ENCODE assay signal across 8 cellular contexts in the genomic region with DNA sequence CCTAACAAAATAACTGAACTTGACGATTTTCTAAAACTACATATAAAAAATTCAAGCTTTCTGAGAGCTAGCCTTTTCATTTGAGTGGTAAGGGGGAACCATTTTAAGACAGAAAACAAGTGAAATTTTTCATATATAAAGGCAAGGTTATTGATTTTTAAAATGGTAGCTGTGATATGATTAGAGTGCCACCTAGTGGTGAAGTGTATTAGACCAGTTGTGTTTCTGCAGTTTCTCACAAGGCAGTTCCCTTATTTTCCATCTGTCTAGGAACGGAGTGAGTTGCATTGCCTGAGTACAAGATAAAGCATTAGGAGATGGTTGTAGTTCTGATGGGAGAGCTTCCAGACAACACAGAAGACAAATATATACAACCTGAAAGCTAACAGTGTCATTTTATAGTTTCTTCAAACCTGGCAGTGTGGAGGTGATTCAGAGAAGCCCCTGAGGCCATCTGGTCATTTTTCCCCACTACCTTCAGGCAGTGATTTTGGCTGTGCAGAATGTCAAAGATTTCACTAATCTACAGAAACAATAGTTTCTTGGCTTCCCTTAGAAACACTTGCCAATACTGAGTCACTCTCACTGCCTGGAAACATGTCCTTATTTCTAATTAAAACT.
DNase-seq lines count a peak whose midpoint lies in the region; ATAC-seq and TF ChIP-seq lines count a peak whose summit lies in the region.

No MANE protein-coding gene starts in this region.

- no peaks in the 10 kb centered on the region for H3K27me3 ChIP-seq in IMR-90 (ENCODE audit: control insufficient read depth, insufficient read depth, low read length)

- dilution Hi-C loops in IMR-90 (cut with HindIII; ENCODE audit: low sequenced_read_pairs, unreplicated experiment), result no loop called here

- H2BK5ac ChIP-seq in IMR-90 (ENCODE audit: low read depth, low read length, poor library complexity, severe bottlenecking), result peak overlapping the region; percentile 67

- no peaks in the 10 kb centered on the region for H4K20me1 ChIP-seq in IMR-90 (ENCODE audit: insufficient read depth, low read length)

- H3K14ac ChIP-seq in IMR-90 (replicated peaks; ENCODE audit: low read depth, low read length), result 0 out of 2 replicates have a peak overlapping the region, but pooled peaks have one; percentile 2

- H3K36me3 Mint-ChIP-seq in mesothelial cell of epicardium, result no peaks in the 10 kb centered on the region

- DNase-seq in DMS53 (lab: John Stamatoyannopoulos, UW), result peak; percentile 78
- peak; percentile 82 for DNase-seq in IMR-90
- peak; percentile 85 for DNase-seq in OCI-M1 (lab: John Stamatoyannopoulos, UW)
- no peak for DNase-seq in coronary artery (ENCODE audit: low spot score)
- DNase-seq in mesothelial cell of epicardium (ENCODE audit: low spot score in 2 of 2, unreplicated experiment in 2 of 2), result no peak
- no peak for DNase-seq in activated T-cell treated with anti-CD3 and anti-CD28 coated beads, Interleukin-2, amount 50 U/mL, for 1 hour

- peak overlapping the region; percentile 22; the same call in 1 of the 2 replicates for H4K5ac ChIP-seq in IMR-90 (ENCODE audit: low read depth, low read length)

- H3K4me1 Mint-ChIP-seq in mesothelial cell of epicardium, result peaks cover 23% of the 10 kb centered on the region

- no peaks in the 10 kb centered on the region for H3K79me1 ChIP-seq in IMR-90 (ENCODE audit: low read depth in 1 of 2, low read length in 2 of 2)

- no peak for TF ChIP-seq POLR2A in IMR-90 (IDR thresholded peaks at IDR 0.05; ENCODE audit: low read depth, low read length)

- peak; percentile 54 for ATAC-seq in GM21367 (IDR thresholded peaks at IDR 0.05; ENCODE audit: unreplicated experiment)
- peak; percentile 72 for ATAC-seq in IMR-90 (ENCODE audit: low read depth)
- no peak for ATAC-seq in activated CD4-positive, CD25-positive, alpha-beta regulatory T cell treated with anti-CD3 and anti-CD28 coated beads, Interleukin-2, amount 50 U/mL, for 24 hours

- TF ChIP-seq CTCF in IMR-90 (conservative IDR thresholded peaks at IDR 0.05; ENCODE audit: low read depth, low read length) (peak; percentile 92), coronary artery (IDR thresholded peaks at IDR 0.05) (peak; percentile 78), mesothelial cell of epicardium (IDR thresholded peaks at IDR 0.05; ENCODE audit: unreplicated experiment) (peak; percentile 97)

- H2AFZ ChIP-seq in IMR-90 (replicated peaks; ENCODE audit: low read length, poor library complexity), result no peak overlapping the region

- H3K9me3 Mint-ChIP-seq in mesothelial cell of epicardium, result peaks cover 7% of the 10 kb centered on the region

- H2BK120ac ChIP-seq in IMR-90 (ENCODE audit: low read depth, low read length), result peak overlapping the region; percentile 57

- no peak overlapping the region for H2AK9ac ChIP-seq in IMR-90 (replicated peaks; ENCODE audit: low read depth, low read length, poor library complexity)

- WGBS in IMR-90 (ENCODE audit: extremely low coverage in 2 of 2, insufficient read length in 1 of 2), 2 experiments, result no CpG with 5 or more reads among the region's 2 CpGs

- H3K4ac ChIP-seq in IMR-90 (ENCODE audit: low read depth, low read length), result 0 out of 2 replicates have a peak overlapping the region, but pooled peaks have one; percentile 52

- H3K23ac ChIP-seq in IMR-90 (ENCODE audit: low read depth, low read length), result no peak overlapping the region

- H3K56ac ChIP-seq in IMR-90 (ENCODE audit: extremely low read depth, insufficient read depth, low read length), result no peak overlapping the region

- peak overlapping the region; percentile 56; the same call in 1 of the 2 replicates for H4K91ac ChIP-seq in IMR-90 (ENCODE audit: insufficient read depth, low read depth, low read length)

- H3K9me1 ChIP-seq in IMR-90 (ENCODE audit: insufficient read depth, low read length), result 0 out of 2 replicates have a peak, but pooled peaks cover 3% of the 10 kb centered on the region

- H3K27ac ChIP-seq in IMR-90 (ENCODE audit: insufficient read depth, low read length) (no peak overlapping the region), coronary artery (no peak overlapping the region)

- POLR2A ChIA-PET in IMR-90 (lab: Charles Lee; ENCODE audit: unreplicated experiment), result no interaction called here

- no peak overlapping the region for H3K4me2 ChIP-seq in IMR-90 (ENCODE audit: low read depth, low read length)

- no peak overlapping the region; a peak in 1 of 4 replicates for H4K8ac ChIP-seq in IMR-90 (ENCODE audit: low read depth in 2 of 2, low read length in 2 of 2)

- H3K9me3 ChIP-seq in IMR-90 (ENCODE audit: control insufficient read depth, insufficient read depth, low read length), result no peaks in the 10 kb centered on the region

- H3K36me3 ChIP-seq in IMR-90 (ENCODE audit: control insufficient read depth, insufficient read depth, low read length), result no peaks in the 10 kb centered on the region

- peak overlapping the region; percentile 78 for H2BK20ac ChIP-seq in IMR-90 (ENCODE audit: low read depth, low read length)

- CTCF ChIA-PET in IMR-90 (lab: Yijun Ruan, JAX), result interaction anchor here (0.6 to 1.4 kb wide), 5 partner anchors 19 to 576 kb away, joined by 3 read pairs; no protein-coding TSS in a partner anchor

- H2AK5ac ChIP-seq in IMR-90 (ENCODE audit: low read depth, low read length), result no peak overlapping the region

- TF ChIP-seq RAD21 in IMR-90 (IDR thresholded peaks at IDR 0.05; ENCODE audit: low read length), result peak; percentile 96

- no peaks in the 10 kb centered on the region for H3K27me3 Mint-ChIP-seq in mesothelial cell of epicardium (ENCODE audit: low read depth)

- no TSS peak for BruUV-seq in IMR-90 (replicated peaks; lab: Mats Ljungman, UMichigan)

- peaks cover 3% of the 10 kb centered on the region; the same call in 1 of the 2 replicates for H3K4me1 ChIP-seq in IMR-90 (ENCODE audit: control insufficient read depth, insufficient read depth, low read length)

- no peak overlapping the region for H3K27ac Mint-ChIP-seq in mesothelial cell of epicardium

- intact Hi-C loops in IMR-90 (cut with micrococcal nuclease), result loop anchor here (2.0 to 10.0 kb wide), 8 partner anchors 149 to 1926 kb away; no protein-coding TSS in a partner anchor

- H3K18ac ChIP-seq in IMR-90 (ENCODE audit: low read depth, low read length), result peak overlapping the region; percentile 14; the same call in 1 of the 2 replicates

- no peak overlapping the region for H3K4me3 Mint-ChIP-seq in mesothelial cell of epicardium

- in situ Hi-C loops in IMR-90 (cut with MboI; ENCODE audit: low sequenced_read_pairs), result no loop called here

- H3K9ac ChIP-seq in IMR-90 (ENCODE audit: low read depth, low read length), result no peak overlapping the region; the same call in 1 of the 2 replicates

- H3K4me3 ChIP-seq in IMR-90 (ENCODE audit: insufficient read depth, low read depth, low read length) (no peak overlapping the region), coronary artery (no peak overlapping the region)

- H2BK15ac ChIP-seq in IMR-90 (ENCODE audit: low read depth, low read length), result peak overlapping the region; percentile 63; the same call in 1 of the 3 replicates

TF ChIP-seq in IMR-90, 13 proteins besides CTCF, POLR2A, EP300 and RAD21:
- TF ChIP-seq SMC3 (IDR thresholded peaks at IDR 0.05; ENCODE audit: low read depth, low read length) (peak; percentile 89), RFX5 (IDR thresholded peaks at IDR 0.05; ENCODE audit: low read depth, low read length) (no peak)

Comparison
In these comparisons a context has a peak if more than half of its experiments do, and no peak if none do; other contexts are left out.
1. DNase-seq: peak in DMS53 (single experiment), IMR-90 (single experiment) and OCI-M1 (single experiment); none in coronary artery (single experiment), mesothelial cell of epicardium (0 of 2) and activated T-cell treated with anti-CD3 and anti-CD28 coated beads, Interleukin-2, amount 50 U/mL, for 1 hour (single experiment).
2. ATAC-seq: peak in GM21367 (single experiment) and IMR-90 (single experiment); none in activated CD4-positive, CD25-positive, alpha-beta regulatory T cell treated with anti-CD3 and anti-CD28 coated beads, Interleukin-2, amount 50 U/mL, for 24 hours (0 of 2).
3. Peak in every context shown above with its lines, with median percentiles within 50 percentile points of each other: CTCF ChIP-seq.